In genomic region chr4:27129871-27130277, GRCh38 we compare ENCODE assay signal across 15 cellular contexts.
A peak's percentile ranks its signal among the peaks of the same experiment; 100 is the strongest.
DNase-seq lines count a peak whose midpoint lies in the region; ATAC-seq and TF ChIP-seq lines count a peak whose summit lies in the region.
"Had no signal": no experiment of that assay in that cellular context is flagged by ENCODE, and none has a peak within 500 bp of the region (broad histone marks: within the 10 kb centered on the region; RNA-seq: fewer than 3 reads in every experiment).

No MANE protein-coding gene starts in this region.

- H3K4me1 ChIP-seq in esophagus muscularis mucosa (no peaks in the 10 kb centered on the region), psoas muscle (no peaks in the 10 kb centered on the region)

- no peaks in the 10 kb centered on the region for H3K36me3 ChIP-seq in esophagus muscularis mucosa
- no peaks in the 10 kb centered on the region for H3K36me3 ChIP-seq in psoas muscle (ENCODE audit: insufficient read depth in 1 of 2, low read depth in 1 of 2)

- TF ChIP-seq CTCF in GM12865 (IDR thresholded peaks at IDR 0.05; ENCODE audit: insufficient read depth, low read depth, low read length, missing control alignments): no peak
- no peak for TF ChIP-seq CTCF in esophagus muscularis mucosa (IDR thresholded peaks at IDR 0.05)
- TF ChIP-seq CTCF in psoas muscle (IDR thresholded peaks at IDR 0.05): no peak

- no peak for TF ChIP-seq POLR2A in esophagus muscularis mucosa (IDR thresholded peaks at IDR 0.05; ENCODE audit: low read depth)

- peak; percentile 3 for DNase-seq in GM12865 (ENCODE audit: low read depth)
- peak; percentile 39 for DNase-seq in T1000 (lab: John Stamatoyannopoulos, UW)
- DNase-seq in esophagus muscularis mucosa (ENCODE audit: extremely low spot score): peak; percentile 90
- peak; percentile 21 to 57 for DNase-seq in psoas muscle
- no peak for DNase-seq in NCI-H2107 (lab: John Stamatoyannopoulos, UW)
- DNase-seq: ACHN; CD8-positive, alpha-beta T cell; GF-D8; NCI-H146; PC-3; SK-N-SH had no signal

- WGBS in esophagus muscularis mucosa: 52% methylated on average over 6 of the region's 6 CpGs
- WGBS in psoas muscle, 3 donors: 29 to 32% (median 32%) methylated on average over 6 of the region's 6 CpGs

- TF ChIP-seq EP300 in esophagus muscularis mucosa (IDR thresholded peaks at IDR 0.05): no peak

- H3K9me3 ChIP-seq in esophagus muscularis mucosa (no peaks in the 10 kb centered on the region), psoas muscle (no peaks in the 10 kb centered on the region)
- H3K9me3 ChIP-seq: SK-N-SH had no signal

- ATAC-seq in psoas muscle (peak; percentile 15 to 64 (median 50)), GM18520 (IDR thresholded peaks at IDR 0.05; ENCODE audit: unreplicated experiment) (no peak), GM18861 (IDR thresholded peaks at IDR 0.05; ENCODE audit: unreplicated experiment) (no peak), HG03457 (IDR thresholded peaks at IDR 0.05; ENCODE audit: unreplicated experiment) (no peak)
- ATAC-seq: CD8-positive, alpha-beta T cell; PC-3; Right ventricle myocardium inferior had no signal

- no peak overlapping the region for H3K27ac ChIP-seq in esophagus muscularis mucosa (replicated peaks in 1 of 4)
- H3K27ac ChIP-seq in psoas muscle: no peak overlapping the region

- H3K4me3 ChIP-seq in GM12865 (ENCODE audit: low read depth, low read length) (no peak overlapping the region), esophagus muscularis mucosa (no peak overlapping the region), psoas muscle (no peak overlapping the region)

- intact Hi-C loops in esophagus muscularis mucosa (cut with DNase I): no loop called here
- intact Hi-C loops in psoas muscle (cut with DNase I): no loop called here

- H3K27me3 ChIP-seq in esophagus muscularis mucosa (no peaks in the 10 kb centered on the region), psoas muscle (ENCODE audit: insufficient read depth in 3 of 3, low read length in 2 of 3) (no peaks in the 10 kb centered on the region)

Comparison
In these comparisons a context has a peak if more than half of its experiments do, and no peak if none do; other contexts are left out.
1. ATAC-seq: peak in psoas muscle (4 of 4); none in GM18520 (single experiment), GM18861 (single experiment) and HG03457 (single experiment).